In the genomic region with DNA sequence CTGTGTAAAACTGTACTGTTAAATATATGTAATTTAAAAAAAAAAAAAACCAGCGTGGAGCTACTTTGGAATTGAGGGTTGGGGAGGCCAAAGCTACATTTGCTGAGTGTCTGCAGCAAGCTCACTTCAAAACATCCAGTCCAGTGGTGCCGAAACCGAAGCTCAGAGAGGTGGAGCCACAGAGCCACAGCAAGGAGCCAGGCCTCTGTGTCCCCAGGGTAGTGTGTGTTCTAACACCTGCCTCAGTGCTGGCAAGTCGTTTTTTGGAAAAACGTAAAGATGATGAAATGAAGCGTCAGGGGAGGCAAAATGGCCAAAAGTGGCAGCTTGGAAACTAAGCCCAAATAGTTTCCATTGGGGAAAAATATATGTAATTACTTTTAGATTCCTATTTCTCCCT, we compare ENCODE assay signal across 18 cellular contexts. TPM values are rescaled to one million over a fixed set of nuclear protein-coding genes. Genes with fewer than 3 reads are reported as not detected.
A peak's percentile ranks its signal among the peaks of the same experiment; 100 is the strongest.
DNase-seq lines count a peak whose midpoint lies in the region; ATAC-seq and TF ChIP-seq lines count a peak whose summit lies in the region.
"Had no signal": no experiment of that assay in that cellular context is flagged by ENCODE, and none has a peak within 500 bp of the region (broad histone marks: within the 10 kb centered on the region; RNA-seq: fewer than 3 reads in every experiment).

No MANE protein-coding gene starts in this region.

- DNase-seq in cardiac muscle cell (ENCODE audit: low read depth in 1 of 2, low spot score in 1 of 2) (no peak), left ventricle myocardium inferior (no peak), PC-3 (no peak), lower lobe of right lung (no peak), pons (ENCODE audit: low spot score) (no peak), activated gamma-delta T cell (lab: John Stamatoyannopoulos, UW) (no peak)
- DNase-seq: Calu3; CD8-positive, alpha-beta T cell; NCI-H1417 treated with DMSO at 0.1 percent for 48 hours; NCI-H187 treated with DMSO at 0.1 percent for 48 hours; NCI-H226; NCI-H524 treated with DMSO at 0.1 percent for 48 hours; Peyer's patch; SIG-M5 had no signal

- H4K20me1 ChIP-seq in PC-3 (ENCODE audit: low read length): no peaks in the 10 kb centered on the region; the same call in 1 of the 2 replicates

- H3K4me1 ChIP-seq in cardiac muscle cell (ENCODE audit: low read depth): no peaks in the 10 kb centered on the region
- H3K4me1 ChIP-seq in left ventricle myocardium inferior: peaks cover 20% of the 10 kb centered on the region
- peaks cover 18% of the 10 kb centered on the region for H3K4me1 ChIP-seq in PC-3 (ENCODE audit: insufficient read depth, low read length)
- peaks cover 5% of the 10 kb centered on the region for H3K4me1 ChIP-seq in lower lobe of right lung
- H3K4me1 ChIP-seq: Peyer's patch had no signal

- POLR2A ChIA-PET in PC-3 (lab: Charles Lee; ENCODE audit: unreplicated experiment): interaction anchor here (0.6 kb wide), 2 partner anchors 381 to 1131 kb away, joined by 4 to 5 read pairs; no protein-coding TSS in a partner anchor

- TF ChIP-seq CTCF in cardiac muscle cell (IDR thresholded peaks at IDR 0.05; ENCODE audit: low read depth, low read length): no peak
- no peak for TF ChIP-seq CTCF in left ventricle myocardium inferior (IDR thresholded peaks at IDR 0.05; ENCODE audit: borderline replicate concordance)
- TF ChIP-seq CTCF in PC-3 (conservative IDR thresholded peaks at IDR 0.05; ENCODE audit: low read depth, low read length): no peak
- no peak for TF ChIP-seq CTCF in lower lobe of right lung (IDR thresholded peaks at IDR 0.05)

- H3K9me2 ChIP-seq in PC-3 (replicated peaks; ENCODE audit: low read length): no peaks in the 10 kb centered on the region

- H3K4me2 ChIP-seq in PC-3 (ENCODE audit: low read length): no peak overlapping the region
- H3K4me2 ChIP-seq: A549, BLaER1 had no signal

- H3F3A ChIP-seq in PC-3 (ENCODE audit: low read length, unreplicated experiment): no peaks in the 10 kb centered on the region

- H3K4me3 ChIP-seq in cardiac muscle cell (no peak overlapping the region), left ventricle myocardium inferior (no peak overlapping the region), PC-3 (ENCODE audit: low read length) (no peak overlapping the region), lower lobe of right lung (no peak overlapping the region)
- H3K4me3 ChIP-seq: A549, BLaER1, K562, Peyer's patch had no signal

- intact Hi-C loops in left ventricle myocardium inferior (cut with micrococcal nuclease) (no loop called here), PC-3 (cut with micrococcal nuclease) (no loop called here), lower lobe of right lung (cut with DNase I) (no loop called here)

- no peaks in the 10 kb centered on the region for H3K27me3 ChIP-seq in cardiac muscle cell
- H3K27me3 ChIP-seq in left ventricle myocardium inferior (ENCODE audit: low read depth): no peaks in the 10 kb centered on the region
- no peaks in the 10 kb centered on the region for H3K27me3 ChIP-seq in PC-3 (ENCODE audit: low read length)
- H3K27me3 ChIP-seq in lower lobe of right lung (ENCODE audit: low read depth): no peaks in the 10 kb centered on the region
- H3K27me3 ChIP-seq: BLaER1, Peyer's patch had no signal

- no peak overlapping the region for H3K9ac ChIP-seq in PC-3 (ENCODE audit: low read length)
- H3K9ac ChIP-seq: BLaER1 had no signal

- H3K36me3 ChIP-seq in cardiac muscle cell: peaks cover 11% of the 10 kb centered on the region
- H3K36me3 ChIP-seq in left ventricle myocardium inferior: peaks cover 41% of the 10 kb centered on the region
- peaks cover 33% of the 10 kb centered on the region for H3K36me3 ChIP-seq in PC-3 (ENCODE audit: low read depth, low read length)
- H3K36me3 ChIP-seq in lower lobe of right lung: peaks cover 49% of the 10 kb centered on the region

- H3K9me3 ChIP-seq in cardiac muscle cell (ENCODE audit: low read depth) (no peaks in the 10 kb centered on the region), left ventricle myocardium inferior (replicated peaks) (no peaks in the 10 kb centered on the region), PC-3 (ENCODE audit: low read length) (no peaks in the 10 kb centered on the region), lower lobe of right lung (no peaks in the 10 kb centered on the region)
- H3K9me3 ChIP-seq: A549, Peyer's patch had no signal

- peak overlapping the region; percentile 8 for H3K27ac ChIP-seq in cardiac muscle cell
- no peak overlapping the region for H3K27ac ChIP-seq in left ventricle myocardium inferior (replicated peaks)
- 0 out of 2 replicates have a peak overlapping the region, but pooled peaks have one; percentile 27 for H3K27ac ChIP-seq in PC-3 (ENCODE audit: low read length)
- H3K27ac ChIP-seq in lower lobe of right lung: peak overlapping the region; percentile 7
- H3K27ac ChIP-seq: A549, BLaER1, Peyer's patch had no signal

- H3K79me2 ChIP-seq in PC-3 (ENCODE audit: low read length): no peaks in the 10 kb centered on the region; the same call in 1 of the 2 replicates

- BruUV-seq in PC-3 (replicated peaks; lab: Mats Ljungman, UMichigan): no TSS peak

- CTCF ChIA-PET in PC-3 (lab: Charles Lee): interaction anchor here (0.5 to 0.9 kb wide), 2 partner anchors 39 to 438 kb away, joined by 3 read pairs; no protein-coding TSS in a partner anchor

- H2AFZ ChIP-seq in PC-3 (ENCODE audit: low read length): no peak overlapping the region

- ATAC-seq in PC-3 (no peak), lower lobe of right lung (peak in 1 of 2 donors; percentile 40), GM18498 (IDR thresholded peaks at IDR 0.05; ENCODE audit: unreplicated experiment) (no peak)
- ATAC-seq: A549; CD8-positive, alpha-beta T cell; K562 had no signal

RNA-seq across cellular contexts. Expression of a gene that starts 36.1 kb away (rescaled TPM):
- total RNA-seq in cardiac muscle cell (76.0 and 136 TPM in 2 replicates), left ventricle myocardium inferior (22.8 TPM), PC-3 (2014; rRNA removed) (13.5 and 17.2 TPM in 2 replicates), lower lobe of right lung (91.2 TPM)
- 53.1 and 90.3 TPM in 2 replicates for polyA plus RNA-seq in cardiac muscle cell
